9 cellular contexts compared by ENCODE assay signal in the genomic region with DNA sequence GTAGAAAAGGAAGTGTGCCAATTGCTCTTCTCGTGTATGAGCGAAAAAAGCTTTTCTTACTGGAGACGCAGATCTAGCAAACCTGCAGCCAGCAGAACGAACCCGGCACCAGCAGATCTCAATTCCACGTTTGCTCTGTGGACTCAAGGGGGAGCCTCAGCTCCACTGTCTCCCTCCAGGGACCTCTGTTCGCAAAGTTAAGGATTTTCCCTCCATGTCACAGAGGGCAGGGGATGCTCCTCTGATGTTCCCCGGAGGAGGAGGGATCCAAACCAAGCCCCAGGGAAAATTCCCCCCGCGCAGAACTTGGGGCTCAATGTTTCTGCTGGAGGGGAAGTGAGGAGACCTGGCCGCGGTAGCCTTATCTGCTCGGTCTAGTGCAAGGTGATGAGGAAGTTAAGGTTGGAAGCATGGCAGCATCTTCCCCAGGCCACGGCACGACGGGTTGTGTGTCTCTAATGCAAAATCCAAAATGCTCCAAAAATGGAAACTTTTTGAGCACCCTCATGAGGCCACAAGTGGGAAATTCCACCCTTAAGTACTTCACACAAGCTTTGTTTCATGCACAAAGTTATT. TPM values are rescaled to one million over a fixed set of nuclear protein-coding genes. Genes with fewer than 3 reads are reported as not detected.
DNase-seq lines count a peak whose midpoint lies in the region; ATAC-seq and TF ChIP-seq lines count a peak whose summit lies in the region.
"Had no signal": no experiment of that assay in that cellular context is flagged by ENCODE, and none has a peak within 500 bp of the region (broad histone marks: within the 10 kb centered on the region; RNA-seq: fewer than 3 reads in every experiment).

No MANE protein-coding gene starts in this region.

- ATAC-seq in HG02623 (IDR thresholded peaks at IDR 0.05; ENCODE audit: unreplicated experiment) (no peak), GM21515 (IDR thresholded peaks at IDR 0.05; ENCODE audit: unreplicated experiment) (no peak)

- no peaks in the 10 kb centered on the region for H3K27me3 ChIP-seq in liver (ENCODE audit: control insufficient read depth in 4 of 4, insufficient read depth in 4 of 4, low read length in 3 of 4)

- peak; percentile 69 to 78 for TF ChIP-seq RAD21 in liver (IDR thresholded peaks at IDR 0.05)

- H3K9ac ChIP-seq in liver (ENCODE audit: low read depth in 1 of 2, low read length in 2 of 2) = no peak overlapping the region

- no peaks in the 10 kb centered on the region for H3K27me3 Mint-ChIP-seq in brain
- H3K27me3 Mint-ChIP-seq: activated naive CD4-positive, alpha-beta T cell treated with anti-CD3 and anti-CD28 coated beads, Interleukin-2, amount 50 U/mL, for 24 hours had no signal

- H3K27ac Mint-ChIP-seq in brain = peak overlapping the region in 1 of 5 experiments; percentile 45
- H3K27ac Mint-ChIP-seq: activated naive CD4-positive, alpha-beta T cell treated with anti-CD3 and anti-CD28 coated beads, Interleukin-2, amount 50 U/mL, for 24 hours had no signal

- no peak for DNase-seq in AG04449 (ENCODE audit: low read depth, low spot score)
- DNase-seq in HT-29 (ENCODE audit: low spot score) = peak; percentile 41
- DNase-seq in OCI-M2 (lab: John Stamatoyannopoulos, UW; ENCODE audit: unreplicated experiment) = no peak
- no peak for DNase-seq in kidney glomerular epithelial cell (lab: John Stamatoyannopoulos, UW)

- CTCF ChIA-PET in AG04449 (lab: Yijun Ruan, JAX) = interaction anchor here (0.8 to 3.9 kb wide), 31 partner anchors 8 to 430 kb away, joined by 3 to 68 read pairs (median 4); a partner anchor contains a TSS

- H3K4me3 ChIP-seq in AG04449 (ENCODE audit: low read depth, low read length) (no peak overlapping the region), liver (ENCODE audit: low read depth in 1 of 3, low read length in 3 of 3) (no peak overlapping the region)

- H3K9me3 Mint-ChIP-seq in brain = no peaks in the 10 kb centered on the region
- H3K9me3 Mint-ChIP-seq: activated naive CD4-positive, alpha-beta T cell treated with anti-CD3 and anti-CD28 coated beads, Interleukin-2, amount 50 U/mL, for 24 hours had no signal

- TF ChIP-seq CTCF in AG04449 (IDR thresholded peaks at IDR 0.05; ENCODE audit: insufficient read depth, low read length, missing control alignments) (peak; percentile 77), brain (conservative IDR thresholded peaks at IDR 0.05) (peak; percentile 59 to 72), liver (IDR thresholded peaks at IDR 0.05; ENCODE audit: low read depth, low read length, missing input control) (peak; percentile 28)

- H3K36me3 ChIP-seq in liver (ENCODE audit: control insufficient read depth in 4 of 4, insufficient read depth in 3 of 4, low read depth in 1 of 4, low read length in 3 of 4) = peaks cover 0 to 2% (median 1%) of the 10 kb centered on the region in 4 donors

- H3K27ac ChIP-seq in liver (ENCODE audit: low read depth in 1 of 2, low read length in 2 of 2) = no peak overlapping the region

- H3K36me3 Mint-ChIP-seq in brain = peaks cover 13% of the 10 kb centered on the region

- H3K4me3 Mint-ChIP-seq in brain = no peak overlapping the region
- H3K4me3 Mint-ChIP-seq: activated naive CD4-positive, alpha-beta T cell treated with anti-CD3 and anti-CD28 coated beads, Interleukin-2, amount 50 U/mL, for 24 hours had no signal

- no peaks in the 10 kb centered on the region for H3K9me3 ChIP-seq in liver (ENCODE audit: control insufficient read depth in 4 of 4, low read length in 3 of 4)

- WGBS in liver = 70% methylated on average over 16 of the region's 16 CpGs

- POLR2A ChIA-PET in AG04449 (lab: Yijun Ruan, JAX) = interaction anchor here (0.8 kb wide), 1 partner anchor 50 kb away, joined by 4 read pairs; no protein-coding TSS in a partner anchor

- peaks cover 51% of the 10 kb centered on the region for H3K4me1 Mint-ChIP-seq in brain

- peaks cover 0 to 21% (median 10%) of the 10 kb centered on the region in 4 donors for H3K4me1 ChIP-seq in liver (ENCODE audit: control insufficient read depth in 4 of 4, insufficient read depth in 4 of 4, low read length in 3 of 4)

TF ChIP-seq in liver, 16 proteins besides CTCF, POLR2A, EP300 and RAD21:
- no peak for TF ChIP-seq GABPA (IDR thresholded peaks at IDR 0.05 in 1 of 2, conservative IDR thresholded peaks at IDR 0.05 in 1 of 2)
- TF ChIP-seq RXRA (IDR thresholded peaks at IDR 0.05) = no peak
- TF ChIP-seq FOXA2 (IDR thresholded peaks at IDR 0.05) = no peak

RNA-seq across cellular contexts. Expression of a gene that starts 9.0 kb away (rescaled TPM):
- 23.1 and 24.7 TPM in 2 replicates for total RNA-seq in HT-29 (2014; rRNA removed; shearing (Covaris generic))
- polyA plus RNA-seq in brain (ENCODE audit: insufficient read depth, low read depth, low replicate concordance) = 18.0 TPM
- total RNA-seq in liver = 1 to 10 TPM; 2.6 to 5.9 TPM
- polyA plus RNA-seq in liver = 1 to 10 TPM; 2.1 to 4.6 TPM

RNA-seq across cellular contexts. Expression of a gene that starts 12.4 kb away (rescaled TPM):
- 101 and 106 TPM in 2 replicates for total RNA-seq in HT-29 (2014; rRNA removed; shearing (Covaris generic))
- polyA plus RNA-seq in brain (ENCODE audit: insufficient read depth, low read depth, low replicate concordance) = 49.3 TPM
- 10 to 100 TPM; 16.5 to 20.7 TPM for total RNA-seq in liver
- 10 to 100 TPM in 1 of 2 donors, 1 to 10 TPM in 1; 10.0 to 16.9 TPM for polyA plus RNA-seq in liver

RNA-seq across cellular contexts. Expression of a gene that starts 48.2 kb away (rescaled TPM):
- 85.6 and 87.5 TPM in 2 replicates for total RNA-seq in HT-29 (2014; rRNA removed; shearing (Covaris generic))
- 86.6 TPM for polyA plus RNA-seq in brain (ENCODE audit: insufficient read depth, low read depth, low replicate concordance)
- 1 to 10 TPM; 2.8 to 2.9 TPM for total RNA-seq in liver
- 1 to 10 TPM in 1 of 2 donors, under 1 TPM in 1; 0.22 to 2.4 TPM for polyA plus RNA-seq in liver

Comparison
In these comparisons a context has a peak if more than half of its experiments do, and no peak if none do; other contexts are left out.
1. RNA of a gene that starts 48.2 kb away (total RNA-seq): 85.6 to 87.5 TPM in HT-29; 2.8 to 2.9 TPM in liver; every median in the first group is over 10 times any median in the second.
2. Peak in every context shown above with its lines, with median percentiles within 50 percentile points of each other: CTCF ChIP-seq.